In genomic region chr18:57802869-57803118, GRCh38 we compare ENCODE assay signal across 1 cellular context.
TF ChIP-seq lines count a peak whose summit lies in the region.

No MANE protein-coding gene starts in this region.

TF ChIP-seq in K562, 482 proteins besides CTCF, POLR2A, EP300 and RAD21:
- no peak for TF ChIP-seq ZBTB12 (CRISPR knock-in tag; IDR thresholded peaks at IDR 0.05)
- TF ChIP-seq MYBL2 (IDR thresholded peaks at IDR 0.05; ENCODE audit: low read depth), result no peak
- no peak for TF ChIP-seq MYBL2 (CRISPR knock-in tag; IDR thresholded peaks at IDR 0.05; ENCODE audit: borderline replicate concordance)
- TF ChIP-seq ZNF232 (CRISPR knock-in tag; IDR thresholded peaks at IDR 0.05), result no peak
- no peak for TF ChIP-seq ZNF146 (CRISPR knock-in tag; IDR thresholded peaks at IDR 0.05; ENCODE audit: unreplicated experiment)
- TF ChIP-seq CUX1 (CRISPR knock-in tag; IDR thresholded peaks at IDR 0.05), result no peak
- no peak for TF ChIP-seq SIRT6 (IDR thresholded peaks at IDR 0.05; ENCODE audit: low read depth, low read length)
- no peak for TF ChIP-seq VEZF1 (CRISPR knock-in tag; IDR thresholded peaks at IDR 0.05)
- TF ChIP-seq MCM2 (IDR thresholded peaks at IDR 0.05; ENCODE audit: low read depth), result no peak
- no peak for TF ChIP-seq MIER1 (IDR thresholded peaks at IDR 0.05; ENCODE audit: low read depth)
- no peak for TF ChIP-seq ZNF197 (CRISPR knock-in tag; IDR thresholded peaks at IDR 0.05; ENCODE audit: low read depth)
- TF ChIP-seq DEAF1 (CRISPR knock-in tag; IDR thresholded peaks at IDR 0.05), result no peak
- no peak for TF ChIP-seq SREBF1 (IDR thresholded peaks at IDR 0.05; ENCODE audit: borderline replicate concordance, low read depth, low read length)
- no peak for TF ChIP-seq HLTF (IDR thresholded peaks at IDR 0.05)
- no peak for TF ChIP-seq RREB1 (CRISPR knock-in tag; IDR thresholded peaks at IDR 0.05)
TF ChIP-seq in K562: peak in this region for 0.
